1 cellular context compared by ENCODE assay signal in genomic region chr5:59034498-59035186, GRCh38.
TF ChIP-seq lines count a peak whose summit lies in the region.

No MANE protein-coding gene starts in this region.

TF ChIP-seq in HEK293, 187 proteins besides CTCF, POLR2A, EP300 and RAD21 (continued from another document):
- TF ChIP-seq PRDM10 (tag by site-specific recombination; IDR thresholded peaks at IDR 0.05) (peak; percentile 58), OSR2 (tag by site-specific recombination; IDR thresholded peaks at IDR 0.05) (no peak), ZNF654 (tag by site-specific recombination; IDR thresholded peaks at IDR 0.05; ENCODE audit: low read depth) (peak; percentile 59), ZNF239 (tag by site-specific recombination; IDR thresholded peaks at IDR 0.05) (no peak), ZNF600 (tag by site-specific recombination; IDR thresholded peaks at IDR 0.05) (0 out of 2 replicates have a peak, but pooled peaks have one; percentile 48)
